Comparison of ENCODE assay signal across 22 cellular contexts in genomic region chr1:17272641-17273040, GRCh38. TPM values are rescaled to one million over a fixed set of nuclear protein-coding genes. Genes with fewer than 3 reads are reported as not detected.
DNase-seq lines count a peak whose midpoint lies in the region; TF ChIP-seq lines count a peak whose summit lies in the region.
"Had no signal": no experiment of that assay in that cellular context is flagged by ENCODE, and none has a peak within 500 bp of the region (broad histone marks: within the 10 kb centered on the region; RNA-seq: fewer than 3 reads in every experiment).

No MANE protein-coding gene starts in this region.

- H3K36me3 ChIP-seq in osteoblast (ENCODE audit: insufficient read depth, low read length), result no peaks in the 10 kb centered on the region
- H3K36me3 ChIP-seq in H7 (replicated peaks; ENCODE audit: control insufficient read depth, insufficient read depth, low read length), result no peaks in the 10 kb centered on the region

- in situ Hi-C loops in Caki2 (cut with HindIII; ENCODE audit: low pct_unique_long_range_greater_than_20kb, low sequenced_read_pairs) (no loop called here), KBM-7 (cut with MboI; ENCODE audit: low pct_unique_long_range_greater_than_20kb, low sequenced_read_pairs) (no loop called here)

- H3K4me3 ChIP-seq in epithelial cell of esophagus (ENCODE audit: low read length) (no peak overlapping the region), osteoblast (ENCODE audit: insufficient read depth, low read length) (no peak overlapping the region), H7 (ENCODE audit: insufficient read depth, low read depth, low read length) (no peak overlapping the region)
- H3K4me3 ChIP-seq: GM23248, SK-N-MC had no signal

- H3K9me3 ChIP-seq in osteoblast (ENCODE audit: low read depth, low read length), result no peaks in the 10 kb centered on the region

- H2AFZ ChIP-seq in osteoblast (ENCODE audit: low read length), result no peak overlapping the region
- H2AFZ ChIP-seq: GM23248 had no signal

- TF ChIP-seq CTCF in epithelial cell of esophagus (IDR thresholded peaks at IDR 0.05; ENCODE audit: insufficient read depth, low read depth, low read length, missing control alignments), result no peak
- no peak for TF ChIP-seq CTCF in osteoblast (IDR thresholded peaks at IDR 0.05; ENCODE audit: extremely low read depth, low read depth, low read length)

- no peaks in the 10 kb centered on the region for H3K79me2 ChIP-seq in osteoblast (ENCODE audit: insufficient read depth, low read length)

- H3K4me2 ChIP-seq in osteoblast (ENCODE audit: insufficient read depth, low read length), result no peak overlapping the region

- H3K4me1 ChIP-seq in osteoblast (ENCODE audit: insufficient read depth, low read length), result no peaks in the 10 kb centered on the region

- H3K27me3 ChIP-seq in osteoblast (ENCODE audit: insufficient read depth, low read length) (peaks cover 2% of the 10 kb centered on the region), H7 (ENCODE audit: control insufficient read depth, insufficient read depth, low read length) (no peaks in the 10 kb centered on the region)

- intact Hi-C loops in posterior vena cava (cut with DNase I), result no loop called here

- DNase-seq in Caki2 (ENCODE audit: low read depth), result peak; percentile 28
- DNase-seq in KBM-7, result peak; percentile 30
- DNase-seq in epithelial cell of esophagus (ENCODE audit: low read depth), result peak; percentile 45
- peak; percentile 38 for DNase-seq in osteoblast (ENCODE audit: insufficient read length, low spot score, missing footprints)
- DNase-seq in stimulated activated CD4-positive, alpha-beta T cell treated with anti-CD3 and anti-CD28 coated beads, Interleukin-4, amount 100 ng/mL, for 1 hour, result no peak
- no peak for DNase-seq in posterior vena cava (ENCODE audit: low spot score)
- DNase-seq in H7, result no peak
- DNase-seq: AML-193, DMS 273 treated with DMSO at 0.1 percent for 48 hours, GDM1, GM23248, HCEC 1CT, MM.1S, NCI-H187 treated with DMSO at 0.1 percent for 48 hours, NCI-H345, NCI-H524 treated with DMSO at 0.1 percent for 48 hours, SHP77 had no signal

- H3K27ac ChIP-seq in osteoblast (ENCODE audit: low read depth, low read length), result no peak overlapping the region
- H3K27ac ChIP-seq: C4-2B, GM23248, HL-60, SK-N-MC had no signal

- no peaks in the 10 kb centered on the region for H4K20me1 ChIP-seq in osteoblast (ENCODE audit: insufficient read depth, low read length)

RNA-seq across cellular contexts. Expression of gene PADI3, which starts 23.7 kb away (rescaled TPM):
- total RNA-seq in Caki2 (2014; rRNA removed; shearing (Covaris generic); ENCODE audit: low replicate concordance), result 82.9 and 83.2 TPM in 2 replicates
- total RNA-seq in osteoblast (not detected in 2 replicates), posterior vena cava (not detected)
- 1.2 and 4.1 TPM in 2 replicates for total RNA-seq in H7 (2014; rRNA removed; shearing (Covaris generic))
- total RNA-seq: GM23248, OCI-LY7 had no signal

RNA-seq across cellular contexts. Expression of gene PADI4, which starts 35.4 kb away (rescaled TPM):
- total RNA-seq in Caki2 (2014; rRNA removed; shearing (Covaris generic); ENCODE audit: low replicate concordance), result not detected in 2 replicates
- total RNA-seq in osteoblast (not detected in 2 replicates), posterior vena cava (1 to 10 TPM in 1 of 2 donors, under 1 TPM in 1; 0.48 to 6.3 TPM)
- 0.62 TPM in 1 of 2 replicates, not detected in the other for total RNA-seq in H7 (2014; rRNA removed; shearing (Covaris generic))
- total RNA-seq: Daoy, GM23248 had no signal

Comparison
In these comparisons a context has a peak if more than half of its experiments do, and no peak if none do; other contexts are left out.
1. DNase-seq: peak in Caki2 (single experiment), KBM-7 (single experiment), epithelial cell of esophagus (single experiment) and osteoblast (single experiment); none in stimulated activated CD4-positive, alpha-beta T cell treated with anti-CD3 and anti-CD28 coated beads, Interleukin-4, amount 100 ng/mL, for 1 hour (single experiment), posterior vena cava (single experiment) and H7 (single experiment).
2. RNA of gene PADI3, which starts 23.7 kb away (total RNA-seq): 82.9 to 83.2 TPM in Caki2; 1.2 to 4.1 TPM in H7, not detected in osteoblast and not detected in posterior vena cava; every median in the first group is over 10 times any median in the second.